8 cellular contexts compared by ENCODE assay signal in genomic region chr19:21610787-21611186, GRCh38.
"Had no signal": no experiment of that assay in that cellular context is flagged by ENCODE, and none has a peak within 500 bp of the region (broad histone marks: within the 10 kb centered on the region; RNA-seq: fewer than 3 reads in every experiment).

No MANE protein-coding gene starts in this region.

- H3K27me3 Mint-ChIP-seq: IgD-negative memory B cell had no signal

- H3K4me3 Mint-ChIP-seq: GM23338, H9, IgD-negative memory B cell had no signal

- H3K36me3 Mint-ChIP-seq: IgD-negative memory B cell had no signal

- DNase-seq: H9, HCEC 1CT, Karpas-422, KG1 had no signal

- H3K27ac Mint-ChIP-seq: GM23338, H9 had no signal

- ATAC-seq: GM23338, HepG2 had no signal

- H3K4me2 ChIP-seq: GM23338 had no signal

- H3K27ac ChIP-seq: HL-60 had no signal

- H2AFZ ChIP-seq: GM23338 had no signal

- H3K4me3 ChIP-seq: GM23338 had no signal
